In the genomic region with DNA sequence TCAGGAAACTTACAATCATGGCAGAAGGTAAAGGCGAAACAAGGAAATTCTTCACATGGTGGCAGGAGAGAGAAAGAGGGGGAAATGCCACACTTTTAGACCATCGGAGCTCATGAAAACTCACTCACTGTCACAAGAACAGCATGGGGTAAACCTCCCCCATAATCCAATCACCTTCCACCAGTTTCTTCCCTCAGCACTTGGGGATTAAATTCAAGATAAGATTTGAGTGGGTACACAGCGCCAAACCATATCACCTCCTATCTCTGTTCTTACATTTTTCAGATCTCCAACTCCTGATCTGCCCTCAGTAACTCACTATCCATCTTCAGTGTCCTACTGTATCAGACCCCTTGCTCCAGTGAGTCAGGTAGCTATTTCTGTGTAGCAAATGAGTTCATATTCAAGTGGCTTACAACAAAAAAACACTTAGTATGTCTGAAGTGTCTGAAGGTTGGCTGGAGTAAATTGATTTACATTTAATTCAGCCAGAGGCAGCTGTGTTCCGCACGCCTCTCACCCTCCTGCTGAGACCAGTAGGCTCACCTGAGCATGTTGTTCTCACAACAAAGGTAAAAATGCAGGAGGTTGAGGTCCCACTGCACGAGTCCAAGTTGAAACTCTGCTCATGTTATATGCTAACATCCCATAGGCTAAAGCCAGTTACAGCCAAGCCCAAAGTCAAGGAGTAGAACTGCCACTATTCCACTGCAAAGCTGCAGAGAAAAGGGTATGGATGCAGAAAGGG, we compare ENCODE assay signal across 1 cellular context.
TF ChIP-seq lines count a peak whose summit lies in the region.

No MANE protein-coding gene starts in this region.

TF ChIP-seq in IMR-90, 13 proteins besides CTCF, POLR2A, EP300 and RAD21:
- no peak for TF ChIP-seq SMC3 (IDR thresholded peaks at IDR 0.05; ENCODE audit: low read depth, low read length)
- TF ChIP-seq RCOR1 (IDR thresholded peaks at IDR 0.05; ENCODE audit: insufficient replicate concordance, low read length): no peak
- TF ChIP-seq FOS (IDR thresholded peaks at IDR 0.05; ENCODE audit: low read depth, low read length): no peak
- TF ChIP-seq, protein P1, sequence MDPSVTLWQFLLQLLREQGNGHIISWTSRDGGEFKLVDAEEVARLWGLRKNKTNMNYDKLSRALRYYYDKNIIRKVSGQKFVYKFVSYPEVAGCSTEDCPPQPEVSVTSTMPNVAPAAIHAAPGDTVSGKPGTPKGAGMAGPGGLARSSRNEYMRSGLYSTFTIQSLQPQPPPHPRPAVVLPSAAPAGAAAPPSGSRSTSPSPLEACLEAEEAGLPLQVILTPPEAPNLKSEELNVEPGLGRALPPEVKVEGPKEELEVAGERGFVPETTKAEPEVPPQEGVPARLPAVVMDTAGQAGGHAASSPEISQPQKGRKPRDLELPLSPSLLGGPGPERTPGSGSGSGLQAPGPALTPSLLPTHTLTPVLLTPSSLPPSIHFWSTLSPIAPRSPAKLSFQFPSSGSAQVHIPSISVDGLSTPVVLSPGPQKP (IDR thresholded peaks at IDR 0.05; ENCODE audit: borderline replicate concordance, low read depth, low read length): no peak
- TF ChIP-seq RFX5 (IDR thresholded peaks at IDR 0.05; ENCODE audit: low read depth, low read length): no peak
- TF ChIP-seq MXI1 (IDR thresholded peaks at IDR 0.05; ENCODE audit: borderline replicate concordance, low read depth, low read length): no peak
- TF ChIP-seq BHLHE40 (IDR thresholded peaks at IDR 0.05; ENCODE audit: low read depth, low read length): no peak
- no peak for TF ChIP-seq MAFK (IDR thresholded peaks at IDR 0.05; ENCODE audit: low read depth, low read length)
- TF ChIP-seq NFE2L2 (IDR thresholded peaks at IDR 0.05; ENCODE audit: low read depth, low read length): no peak
- TF ChIP-seq CHD1 (IDR thresholded peaks at IDR 0.05; ENCODE audit: low read depth, low read length): no peak
- TF ChIP-seq CEBPB (IDR thresholded peaks at IDR 0.05; ENCODE audit: low read depth, low read length): no peak
- TF ChIP-seq, protein P2, sequence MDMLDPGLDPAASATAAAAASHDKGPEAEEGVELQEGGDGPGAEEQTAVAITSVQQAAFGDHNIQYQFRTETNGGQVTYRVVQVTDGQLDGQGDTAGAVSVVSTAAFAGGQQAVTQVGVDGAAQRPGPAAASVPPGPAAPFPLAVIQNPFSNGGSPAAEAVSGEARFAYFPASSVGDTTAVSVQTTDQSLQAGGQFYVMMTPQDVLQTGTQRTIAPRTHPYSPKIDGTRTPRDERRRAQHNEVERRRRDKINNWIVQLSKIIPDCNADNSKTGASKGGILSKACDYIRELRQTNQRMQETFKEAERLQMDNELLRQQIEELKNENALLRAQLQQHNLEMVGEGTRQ (IDR thresholded peaks at IDR 0.05; ENCODE audit: low read depth, low read length): no peak
- TF ChIP-seq MAZ (IDR thresholded peaks at IDR 0.05; ENCODE audit: borderline replicate concordance, low read depth, low read length): no peak
